In genomic region chr11:71928739-71929443, GRCh38 we compare ENCODE assay signal across 1 cellular context.
TF ChIP-seq lines count a peak whose summit lies in the region.

Gene RNF121, plus strand, starts transcription at chr11:71929046. Its CDS starts 16 bp downstream, at chr11:71929062.

TF ChIP-seq in HEK293, 187 proteins besides CTCF, POLR2A, EP300 and RAD21 (continued from another document and continues in another):
- TF ChIP-seq TSHZ1 (tag by site-specific recombination; IDR thresholded peaks at IDR 0.05; ENCODE audit: borderline replicate concordance) (no peak), SP3 (tag by site-specific recombination; IDR thresholded peaks at IDR 0.05) (peak; percentile 78), TRIM28 (IDR thresholded peaks at IDR 0.05; ENCODE audit: borderline replicate concordance, low read length) (no peak), ZNF19 (tag by site-specific recombination; IDR thresholded peaks at IDR 0.05; ENCODE audit: low read depth) (no peak), PRDM10 (tag by site-specific recombination; IDR thresholded peaks at IDR 0.05) (peak; percentile 60), ZNF645 (tag by site-specific recombination; IDR thresholded peaks at IDR 0.05) (no peak), ZNF24 (tag by site-specific recombination; IDR thresholded peaks at IDR 0.05) (no peak), ZNF658 (tag by site-specific recombination; IDR thresholded peaks at IDR 0.05) (no peak), ZBTB49 (tag by site-specific recombination; IDR thresholded peaks at IDR 0.05; ENCODE audit: low read depth) (no peak), ZNF544 (tag by site-specific recombination; IDR thresholded peaks at IDR 0.05) (no peak), ZNF366 (tag by site-specific recombination; conservative IDR thresholded peaks at IDR 0.05) (no peak), ZNF548 (tag by site-specific recombination; IDR thresholded peaks at IDR 0.05) (no peak), ZNF221 (tag by site-specific recombination; IDR thresholded peaks at IDR 0.05; ENCODE audit: borderline replicate concordance) (no peak), KLF1 (tag by site-specific recombination; IDR thresholded peaks at IDR 0.05) (peak; percentile 30; the same call in 1 of the 2 replicates), SP2 (tag by site-specific recombination; IDR thresholded peaks at IDR 0.05) (peak; percentile 69), GLI4 (tag by site-specific recombination; IDR thresholded peaks at IDR 0.05) (0 out of 2 replicates have a peak, but pooled peaks have one; percentile 47), ZNF596 (tag by site-specific recombination; IDR thresholded peaks at IDR 0.05) (no peak), ATF2 (tag by site-specific recombination; IDR thresholded peaks at IDR 0.05; ENCODE audit: low read depth) (no peak), OVOL3 (tag by site-specific recombination; IDR thresholded peaks at IDR 0.05) (no peak), ZNF677 (tag by site-specific recombination; IDR thresholded peaks at IDR 0.05) (no peak), ZSCAN16 (tag by site-specific recombination; IDR thresholded peaks at IDR 0.05) (no peak), ZNF623 (tag by site-specific recombination; IDR thresholded peaks at IDR 0.05) (no peak), ZNF423 (tag by site-specific recombination; IDR thresholded peaks at IDR 0.05) (no peak), ZFP69B (tag by site-specific recombination; IDR thresholded peaks at IDR 0.05) (no peak), ZNF529 (tag by site-specific recombination; IDR thresholded peaks at IDR 0.05; ENCODE audit: insufficient replicate concordance) (no peak), ZNF510 (tag by site-specific recombination; IDR thresholded peaks at IDR 0.05; ENCODE audit: insufficient replicate concordance) (no peak), ZNF138 (tag by site-specific recombination; IDR thresholded peaks at IDR 0.05; ENCODE audit: borderline replicate concordance) (no peak), ZNF202 (tag by site-specific recombination; IDR thresholded peaks at IDR 0.05; ENCODE audit: borderline replicate concordance) (no peak), ZNF654 (tag by site-specific recombination; IDR thresholded peaks at IDR 0.05; ENCODE audit: low read depth) (no peak), ZNF555 (tag by site-specific recombination; conservative IDR thresholded peaks at IDR 0.05) (no peak), KLF9 (tag by site-specific recombination; IDR thresholded peaks at IDR 0.05; ENCODE audit: low read depth) (peak; percentile 80), GLIS2 (tag by site-specific recombination; IDR thresholded peaks at IDR 0.05) (peak; percentile 83), KLF7 (tag by site-specific recombination; IDR thresholded peaks at IDR 0.05; ENCODE audit: borderline replicate concordance) (no peak), ZNF624 (tag by site-specific recombination; IDR thresholded peaks at IDR 0.05) (no peak), ZNF341 (tag by site-specific recombination; IDR thresholded peaks at IDR 0.05; ENCODE audit: low read depth) (no peak), ZNF157 (tag by site-specific recombination; IDR thresholded peaks at IDR 0.05) (no peak), ZNF114 (tag by site-specific recombination; IDR thresholded peaks at IDR 0.05) (no peak), ZNF561 (tag by site-specific recombination; IDR thresholded peaks at IDR 0.05; ENCODE audit: borderline replicate concordance) (no peak), ZFP37 (tag by site-specific recombination; IDR thresholded peaks at IDR 0.05) (peak; percentile 73; the same call in 1 of the 2 replicates), ZNF433 (tag by site-specific recombination; IDR thresholded peaks at IDR 0.05; ENCODE audit: low read depth) (no peak), MEIS1 (CRISPR knock-in tag; IDR thresholded peaks at IDR 0.05; ENCODE audit: borderline replicate concordance) (no peak), ZNF449 (tag by site-specific recombination; IDR thresholded peaks at IDR 0.05) (peak; percentile 95), GLI2 (tag by site-specific recombination; IDR thresholded peaks at IDR 0.05; ENCODE audit: borderline replicate concordance, low read depth) (no peak), ZNF350 (tag by site-specific recombination; IDR thresholded peaks at IDR 0.05) (no peak), ZSCAN23 (tag by site-specific recombination; IDR thresholded peaks at IDR 0.05) (no peak), ZNF704 (tag by site-specific recombination; IDR thresholded peaks at IDR 0.05) (no peak), PBX3 (CRISPR knock-in tag; IDR thresholded peaks at IDR 0.05) (no peak), KLF10 (tag by site-specific recombination; IDR thresholded peaks at IDR 0.05) (peak; percentile 54), ZNF560 (tag by site-specific recombination; IDR thresholded peaks at IDR 0.05; ENCODE audit: borderline replicate concordance) (no peak), ZBTB6 (tag by site-specific recombination; IDR thresholded peaks at IDR 0.05) (no peak)
